ENCODE assay signal across 25 cellular contexts in genomic region chr15:93981706-93982105, GRCh38.
DNase-seq lines count a peak whose midpoint lies in the region; ATAC-seq and TF ChIP-seq lines count a peak whose summit lies in the region.
"Had no signal": no experiment of that assay in that cellular context is flagged by ENCODE, and none has a peak within 500 bp of the region (broad histone marks: within the 10 kb centered on the region; RNA-seq: fewer than 3 reads in every experiment).

No MANE protein-coding gene starts in this region.

- H3K4me3 ChIP-seq in heart left ventricle (no peak overlapping the region), esophagus muscularis mucosa (no peak overlapping the region), tibial nerve (no peak overlapping the region)
- H3K4me3 ChIP-seq: A549, K562, MG63 had no signal

- no peaks in the 10 kb centered on the region for H3K9me3 ChIP-seq in heart left ventricle
- no peaks in the 10 kb centered on the region for H3K9me3 ChIP-seq in esophagus muscularis mucosa
- H3K9me3 ChIP-seq in tibial nerve = no peaks in the 10 kb centered on the region
- H3K9me3 ChIP-seq: A549, BE2C, MG63 had no signal

- intact Hi-C loops in heart left ventricle (cut with DNase I) = loop anchor here in 2 of 10 donors (10.0 kb wide), 2 partner anchors 897 to 937 kb away; partner anchors contain the start of gene RGMA (in 1 of the 2)
- intact Hi-C loops in Right ventricle myocardium inferior (cut with DNase I) = loop anchor here (10.0 kb wide), 1 partner anchor 497 kb away; no protein-coding TSS in a partner anchor
- intact Hi-C loops in esophagus muscularis mucosa (cut with DNase I) = no loop called here
- intact Hi-C loops in sciatic nerve (cut with DNase I) = no loop called here

- DNase-seq in heart left ventricle = no peak
- no peak for DNase-seq in Right ventricle myocardium inferior (ENCODE audit: missing footprints)
- no peak for DNase-seq in esophagus muscularis mucosa (ENCODE audit: extremely low spot score)
- no peak for DNase-seq in sciatic nerve (ENCODE audit: low spot score)
- DNase-seq in tibial nerve (ENCODE audit: low spot score in 2 of 2) = no peak
- DNase-seq in stimulated activated naive CD4-positive, alpha-beta T cell treated with Interleukin-2 at 50 U/mL for 16 hours (lab: John Stamatoyannopoulos, UW) = no peak
- DNase-seq in mesenteric fat pad (ENCODE audit: low spot score) = no peak
- DNase-seq: BE2C; CD4-positive, CD25-positive, alpha-beta regulatory T cell; DMS79; H9; HFFc6; MG63; NCI-H1417 treated with DMSO at 0.1 percent for 48 hours; NCI-H187; NCI-H446; NCI-H526; NK-92 treated with Interleukin-12 subunit alpha and Interleukin-12 subunit beta, amount 100 ng/mL, for 24 hours; SIG-M5 had no signal

- TF ChIP-seq EP300 in esophagus muscularis mucosa (IDR thresholded peaks at IDR 0.05) = no peak
- TF ChIP-seq EP300 in tibial nerve (IDR thresholded peaks at IDR 0.05) = no peak

- H3K27me3 ChIP-seq in heart left ventricle = no peaks in the 10 kb centered on the region
- H3K27me3 ChIP-seq in esophagus muscularis mucosa = no peaks in the 10 kb centered on the region
- no peaks in the 10 kb centered on the region for H3K27me3 ChIP-seq in tibial nerve
- H3K27me3 ChIP-seq: BE2C, MG63 had no signal

- WGBS in heart left ventricle, 4 donors = 60 to 98% (median 93%) methylated on average over 1 of the region's 1 CpG
- no CpG with 5 or more reads among the region's 1 CpG for WGBS in esophagus muscularis mucosa
- WGBS in tibial nerve, 2 donors = 82 to 100% methylated on average over 1 of the region's 1 CpG

- peaks cover 0 to 31% (median 6%) of the 10 kb centered on the region in 12 donors for H3K4me1 ChIP-seq in heart left ventricle
- H3K4me1 ChIP-seq in esophagus muscularis mucosa = peaks cover 0 to 56% (median 43%) of the 10 kb centered on the region in 4 donors
- peaks cover 0 to 39% (median 8%) of the 10 kb centered on the region in 4 donors for H3K4me1 ChIP-seq in tibial nerve
- H3K4me1 ChIP-seq: A549, BE2C had no signal

- H3K27ac ChIP-seq in heart left ventricle = peak overlapping the region in 8 of 12 donors; percentile 30 to 86 (median 71)
- peak overlapping the region; percentile 42 to 69 (median 55) for H3K27ac ChIP-seq in esophagus muscularis mucosa (replicated peaks in 1 of 4)
- H3K27ac ChIP-seq in tibial nerve = peak overlapping the region in 3 of 4 donors; percentile 4 to 74 (median 55)
- H3K27ac ChIP-seq: A549, HL-60, RWPE1 had no signal

- H3K36me3 ChIP-seq in heart left ventricle = no peaks in the 10 kb centered on the region
- H3K36me3 ChIP-seq in esophagus muscularis mucosa = no peaks in the 10 kb centered on the region
- no peaks in the 10 kb centered on the region for H3K36me3 ChIP-seq in tibial nerve
- H3K36me3 ChIP-seq: BE2C, MG63 had no signal

- ATAC-seq in heart left ventricle (no peak), Right ventricle myocardium inferior (no peak), sciatic nerve (peak; percentile 29), HG02588 (IDR thresholded peaks at IDR 0.05; ENCODE audit: unreplicated experiment) (no peak)
- ATAC-seq: A549, HepG2, K562 had no signal

- TF ChIP-seq CTCF in heart left ventricle (IDR thresholded peaks at IDR 0.05) (no peak), esophagus muscularis mucosa (IDR thresholded peaks at IDR 0.05) (no peak), tibial nerve (IDR thresholded peaks at IDR 0.05) (no peak)

- TF ChIP-seq POLR2A in heart left ventricle (IDR thresholded peaks at IDR 0.05) (no peak), esophagus muscularis mucosa (IDR thresholded peaks at IDR 0.05; ENCODE audit: low read depth) (no peak), tibial nerve (IDR thresholded peaks at IDR 0.05) (no peak)
